Comparison of ENCODE assay signal across 8 cellular contexts in genomic region chr16:89453662-89454321, GRCh38. TPM values are rescaled to one million over a fixed set of nuclear protein-coding genes. Genes with fewer than 3 reads are reported as not detected.
DNase-seq lines count a peak whose midpoint lies in the region; ATAC-seq and TF ChIP-seq lines count a peak whose summit lies in the region.

No MANE protein-coding gene starts in this region.

- in situ Hi-C loops in gastrocnemius medialis (cut with MboI; ENCODE audit: low sequenced_read_pairs in 4 of 4): no loop called here

- H3K27ac ChIP-seq in RWPE1: peak overlapping the region; percentile 67
- peak overlapping the region in 3 of 4 donors; percentile 13 to 53 (median 41) for H3K27ac ChIP-seq in gastrocnemius medialis

- no peaks in the 10 kb centered on the region for H3K9me3 ChIP-seq in gastrocnemius medialis

- CTCF ChIA-PET in RWPE1 (lab: Yijun Ruan, JAX): no interaction called here

- DNase-seq in RWPE1 (ENCODE audit: low spot score): no peak
- DNase-seq in fibroblast of pulmonary artery (ENCODE audit: low read depth): peak; percentile 44
- peak in 1 of 2 donors; percentile 45 for DNase-seq in gastrocnemius medialis
- DNase-seq in middle frontal gyrus (ENCODE audit: extremely low spot score, low spot score): no peak
- DNase-seq in stimulated activated CD4-positive, alpha-beta T cell treated with anti-CD3 and anti-CD28 coated beads, Interleukin-2, amount 100 ng/mL, for 24 hours: no peak

- intact Hi-C loops in gastrocnemius medialis (cut with DNase I; ENCODE audit: low total_unique reads): no loop called here

- H3K4me1 ChIP-seq in gastrocnemius medialis: peaks cover 44 to 45% of the 10 kb centered on the region in 2 donors

- no peaks in the 10 kb centered on the region for H3K27me3 ChIP-seq in gastrocnemius medialis

- ATAC-seq in gastrocnemius medialis (peak in 1 of 2 donors; percentile 57), GM18517 (IDR thresholded peaks at IDR 0.05; ENCODE audit: unreplicated experiment) (no peak), GM18511 (IDR thresholded peaks at IDR 0.05; ENCODE audit: unreplicated experiment) (no peak)

- TF ChIP-seq CTCF in RWPE1 (conservative IDR thresholded peaks at IDR 0.05; ENCODE audit: low read depth) (no peak), fibroblast of pulmonary artery (IDR thresholded peaks at IDR 0.05; ENCODE audit: low read length, missing control alignments) (peak; percentile 33), gastrocnemius medialis (IDR thresholded peaks at IDR 0.05 in 4 of 5, conservative IDR thresholded peaks at IDR 0.05 in 1 of 5) (peak in 3 of 5 experiments; percentile 26 to 31 (median 28))

- H3K4me3 ChIP-seq in fibroblast of pulmonary artery (replicated peaks; ENCODE audit: low read depth, low read length) (no peak overlapping the region), gastrocnemius medialis (no peak overlapping the region)

- TF ChIP-seq POLR2A in GM19193 (IDR thresholded peaks at IDR 0.05; ENCODE audit: extremely low read depth, insufficient read depth, insufficient read length): peak; percentile 22
- no peak for TF ChIP-seq POLR2A in gastrocnemius medialis (IDR thresholded peaks at IDR 0.05)

- POLR2A ChIA-PET in RWPE1 (lab: Yijun Ruan, JAX; ENCODE audit: low non-redundant PET): no interaction called here

- no peaks in the 10 kb centered on the region for H3K36me3 ChIP-seq in gastrocnemius medialis

RNA-seq across cellular contexts. Expression of gene ANKRD11, which starts 36.6 kb away (rescaled TPM):
- 10 to 100 TPM; 26.0 to 77.0 (median 55.0) TPM for total RNA-seq in gastrocnemius medialis

RNA-seq across cellular contexts. Expression of gene SPG7, which starts 54.4 kb away (rescaled TPM):
- 100 to 1,000 TPM in 2 of 4 donors, 10 to 100 TPM in 2; 67.7 to 117 (median 100.0) TPM for total RNA-seq in gastrocnemius medialis
